Comparison of ENCODE assay signal across 1 cellular context in genomic region chr18:13653746-13654455, GRCh38.
TF ChIP-seq lines count a peak whose summit lies in the region.

No MANE protein-coding gene starts in this region.

TF ChIP-seq in K562, 482 proteins besides CTCF, POLR2A, EP300 and RAD21 (continued from another document):
- TF ChIP-seq, protein P1, sequence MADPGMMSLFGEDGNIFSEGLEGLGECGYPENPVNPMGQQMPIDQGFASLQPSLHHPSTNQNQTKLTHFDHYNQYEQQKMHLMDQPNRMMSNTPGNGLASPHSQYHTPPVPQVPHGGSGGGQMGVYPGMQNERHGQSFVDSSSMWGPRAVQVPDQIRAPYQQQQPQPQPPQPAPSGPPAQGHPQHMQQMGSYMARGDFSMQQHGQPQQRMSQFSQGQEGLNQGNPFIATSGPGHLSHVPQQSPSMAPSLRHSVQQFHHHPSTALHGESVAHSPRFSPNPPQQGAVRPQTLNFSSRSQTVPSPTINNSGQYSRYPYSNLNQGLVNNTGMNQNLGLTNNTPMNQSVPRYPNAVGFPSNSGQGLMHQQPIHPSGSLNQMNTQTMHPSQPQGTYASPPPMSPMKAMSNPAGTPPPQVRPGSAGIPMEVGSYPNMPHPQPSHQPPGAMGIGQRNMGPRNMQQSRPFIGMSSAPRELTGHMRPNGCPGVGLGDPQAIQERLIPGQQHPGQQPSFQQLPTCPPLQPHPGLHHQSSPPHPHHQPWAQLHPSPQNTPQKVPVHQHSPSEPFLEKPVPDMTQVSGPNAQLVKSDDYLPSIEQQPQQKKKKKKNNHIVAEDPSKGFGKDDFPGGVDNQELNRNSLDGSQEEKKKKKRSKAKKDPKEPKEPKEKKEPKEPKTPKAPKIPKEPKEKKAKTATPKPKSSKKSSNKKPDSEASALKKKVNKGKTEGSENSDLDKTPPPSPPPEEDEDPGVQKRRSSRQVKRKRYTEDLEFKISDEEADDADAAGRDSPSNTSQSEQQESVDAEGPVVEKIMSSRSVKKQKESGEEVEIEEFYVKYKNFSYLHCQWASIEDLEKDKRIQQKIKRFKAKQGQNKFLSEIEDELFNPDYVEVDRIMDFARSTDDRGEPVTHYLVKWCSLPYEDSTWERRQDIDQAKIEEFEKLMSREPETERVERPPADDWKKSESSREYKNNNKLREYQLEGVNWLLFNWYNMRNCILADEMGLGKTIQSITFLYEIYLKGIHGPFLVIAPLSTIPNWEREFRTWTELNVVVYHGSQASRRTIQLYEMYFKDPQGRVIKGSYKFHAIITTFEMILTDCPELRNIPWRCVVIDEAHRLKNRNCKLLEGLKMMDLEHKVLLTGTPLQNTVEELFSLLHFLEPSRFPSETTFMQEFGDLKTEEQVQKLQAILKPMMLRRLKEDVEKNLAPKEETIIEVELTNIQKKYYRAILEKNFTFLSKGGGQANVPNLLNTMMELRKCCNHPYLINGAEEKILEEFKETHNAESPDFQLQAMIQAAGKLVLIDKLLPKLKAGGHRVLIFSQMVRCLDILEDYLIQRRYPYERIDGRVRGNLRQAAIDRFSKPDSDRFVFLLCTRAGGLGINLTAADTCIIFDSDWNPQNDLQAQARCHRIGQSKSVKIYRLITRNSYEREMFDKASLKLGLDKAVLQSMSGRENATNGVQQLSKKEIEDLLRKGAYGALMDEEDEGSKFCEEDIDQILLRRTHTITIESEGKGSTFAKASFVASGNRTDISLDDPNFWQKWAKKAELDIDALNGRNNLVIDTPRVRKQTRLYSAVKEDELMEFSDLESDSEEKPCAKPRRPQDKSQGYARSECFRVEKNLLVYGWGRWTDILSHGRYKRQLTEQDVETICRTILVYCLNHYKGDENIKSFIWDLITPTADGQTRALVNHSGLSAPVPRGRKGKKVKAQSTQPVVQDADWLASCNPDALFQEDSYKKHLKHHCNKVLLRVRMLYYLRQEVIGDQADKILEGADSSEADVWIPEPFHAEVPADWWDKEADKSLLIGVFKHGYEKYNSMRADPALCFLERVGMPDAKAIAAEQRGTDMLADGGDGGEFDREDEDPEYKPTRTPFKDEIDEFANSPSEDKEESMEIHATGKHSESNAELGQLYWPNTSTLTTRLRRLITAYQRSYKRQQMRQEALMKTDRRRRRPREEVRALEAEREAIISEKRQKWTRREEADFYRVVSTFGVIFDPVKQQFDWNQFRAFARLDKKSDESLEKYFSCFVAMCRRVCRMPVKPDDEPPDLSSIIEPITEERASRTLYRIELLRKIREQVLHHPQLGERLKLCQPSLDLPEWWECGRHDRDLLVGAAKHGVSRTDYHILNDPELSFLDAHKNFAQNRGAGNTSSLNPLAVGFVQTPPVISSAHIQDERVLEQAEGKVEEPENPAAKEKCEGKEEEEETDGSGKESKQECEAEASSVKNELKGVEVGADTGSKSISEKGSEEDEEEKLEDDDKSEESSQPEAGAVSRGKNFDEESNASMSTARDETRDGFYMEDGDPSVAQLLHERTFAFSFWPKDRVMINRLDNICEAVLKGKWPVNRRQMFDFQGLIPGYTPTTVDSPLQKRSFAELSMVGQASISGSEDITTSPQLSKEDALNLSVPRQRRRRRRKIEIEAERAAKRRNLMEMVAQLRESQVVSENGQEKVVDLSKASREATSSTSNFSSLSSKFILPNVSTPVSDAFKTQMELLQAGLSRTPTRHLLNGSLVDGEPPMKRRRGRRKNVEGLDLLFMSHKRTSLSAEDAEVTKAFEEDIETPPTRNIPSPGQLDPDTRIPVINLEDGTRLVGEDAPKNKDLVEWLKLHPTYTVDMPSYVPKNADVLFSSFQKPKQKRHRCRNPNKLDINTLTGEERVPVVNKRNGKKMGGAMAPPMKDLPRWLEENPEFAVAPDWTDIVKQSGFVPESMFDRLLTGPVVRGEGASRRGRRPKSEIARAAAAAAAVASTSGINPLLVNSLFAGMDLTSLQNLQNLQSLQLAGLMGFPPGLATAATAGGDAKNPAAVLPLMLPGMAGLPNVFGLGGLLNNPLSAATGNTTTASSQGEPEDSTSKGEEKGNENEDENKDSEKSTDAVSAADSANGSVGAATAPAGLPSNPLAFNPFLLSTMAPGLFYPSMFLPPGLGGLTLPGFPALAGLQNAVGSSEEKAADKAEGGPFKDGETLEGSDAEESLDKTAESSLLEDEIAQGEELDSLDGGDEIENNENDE (IDR thresholded peaks at IDR 0.05; ENCODE audit: low read depth, low read length), result no peak
- TF ChIP-seq ASH1L (IDR thresholded peaks at IDR 0.05; ENCODE audit: borderline replicate concordance, low read depth, partially characterized antibody), result no peak
- no peak for TF ChIP-seq JUND (IDR thresholded peaks at IDR 0.05; ENCODE audit: borderline replicate concordance, low read depth, low read length)
- TF ChIP-seq JUND (tag; IDR thresholded peaks at IDR 0.05; ENCODE audit: borderline replicate concordance, low read depth, low read length), result no peak
- no peak for TF ChIP-seq TOE1 (IDR thresholded peaks at IDR 0.05; ENCODE audit: borderline replicate concordance)
- no peak for TF ChIP-seq TOE1 (CRISPR knock-in tag; IDR thresholded peaks at IDR 0.05; ENCODE audit: borderline replicate concordance, low read depth)
- TF ChIP-seq SMARCA4 (IDR thresholded peaks at IDR 0.05), result no peak
- TF ChIP-seq CBX8 (IDR thresholded peaks at IDR 0.05; ENCODE audit: borderline replicate concordance, extremely low read depth, low read depth, low read length, poor library complexity, severe bottlenecking), result no peak
- no peak for TF ChIP-seq RBFOX2 (IDR thresholded peaks at IDR 0.05; ENCODE audit: low read depth, low read length)
- TF ChIP-seq, protein P2, sequence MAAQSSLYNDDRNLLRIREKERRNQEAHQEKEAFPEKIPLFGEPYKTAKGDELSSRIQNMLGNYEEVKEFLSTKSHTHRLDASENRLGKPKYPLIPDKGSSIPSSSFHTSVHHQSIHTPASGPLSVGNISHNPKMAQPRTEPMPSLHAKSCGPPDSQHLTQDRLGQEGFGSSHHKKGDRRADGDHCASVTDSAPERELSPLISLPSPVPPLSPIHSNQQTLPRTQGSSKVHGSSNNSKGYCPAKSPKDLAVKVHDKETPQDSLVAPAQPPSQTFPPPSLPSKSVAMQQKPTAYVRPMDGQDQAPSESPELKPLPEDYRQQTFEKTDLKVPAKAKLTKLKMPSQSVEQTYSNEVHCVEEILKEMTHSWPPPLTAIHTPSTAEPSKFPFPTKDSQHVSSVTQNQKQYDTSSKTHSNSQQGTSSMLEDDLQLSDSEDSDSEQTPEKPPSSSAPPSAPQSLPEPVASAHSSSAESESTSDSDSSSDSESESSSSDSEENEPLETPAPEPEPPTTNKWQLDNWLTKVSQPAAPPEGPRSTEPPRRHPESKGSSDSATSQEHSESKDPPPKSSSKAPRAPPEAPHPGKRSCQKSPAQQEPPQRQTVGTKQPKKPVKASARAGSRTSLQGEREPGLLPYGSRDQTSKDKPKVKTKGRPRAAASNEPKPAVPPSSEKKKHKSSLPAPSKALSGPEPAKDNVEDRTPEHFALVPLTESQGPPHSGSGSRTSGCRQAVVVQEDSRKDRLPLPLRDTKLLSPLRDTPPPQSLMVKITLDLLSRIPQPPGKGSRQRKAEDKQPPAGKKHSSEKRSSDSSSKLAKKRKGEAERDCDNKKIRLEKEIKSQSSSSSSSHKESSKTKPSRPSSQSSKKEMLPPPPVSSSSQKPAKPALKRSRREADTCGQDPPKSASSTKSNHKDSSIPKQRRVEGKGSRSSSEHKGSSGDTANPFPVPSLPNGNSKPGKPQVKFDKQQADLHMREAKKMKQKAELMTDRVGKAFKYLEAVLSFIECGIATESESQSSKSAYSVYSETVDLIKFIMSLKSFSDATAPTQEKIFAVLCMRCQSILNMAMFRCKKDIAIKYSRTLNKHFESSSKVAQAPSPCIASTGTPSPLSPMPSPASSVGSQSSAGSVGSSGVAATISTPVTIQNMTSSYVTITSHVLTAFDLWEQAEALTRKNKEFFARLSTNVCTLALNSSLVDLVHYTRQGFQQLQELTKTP (IDR thresholded peaks at IDR 0.05; ENCODE audit: low read depth in 1 of 2, partially characterized antibody in 2 of 2), result no peak
- no peak for TF ChIP-seq PHB (CRISPR knock-in tag; IDR thresholded peaks at IDR 0.05)
TF ChIP-seq in K562: peak in this region for 0.
